1 cellular context compared by ENCODE assay signal in the genomic region with DNA sequence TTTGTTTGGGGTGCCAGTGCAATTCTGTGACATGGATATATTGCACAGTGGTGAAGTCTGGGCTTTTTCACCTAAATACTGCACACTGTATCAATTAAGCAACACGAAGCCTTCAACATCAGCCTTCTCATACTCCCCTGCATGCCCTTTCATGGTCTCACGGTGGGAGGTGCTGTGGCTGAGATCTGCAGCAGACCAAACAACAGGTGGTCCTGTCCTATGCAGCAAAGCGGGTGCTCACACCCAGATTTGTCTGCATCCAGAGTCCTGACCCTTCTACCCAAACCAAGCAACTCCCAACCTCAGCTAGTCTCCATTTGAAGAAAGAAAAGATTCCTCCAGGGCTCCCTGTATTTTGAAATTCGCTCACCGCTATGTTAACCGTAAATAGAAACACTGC.
TF ChIP-seq lines count a peak whose summit lies in the region.

No MANE protein-coding gene starts in this region.

TF ChIP-seq in HepG2, 621 proteins besides CTCF, POLR2A, EP300 and RAD21:
- TF ChIP-seq ZFP37 (CRISPR knock-in tag; IDR thresholded peaks at IDR 0.05; ENCODE audit: borderline replicate concordance) = no peak
- no peak for TF ChIP-seq BCL6 (CRISPR knock-in tag; IDR thresholded peaks at IDR 0.05)
- no peak for TF ChIP-seq RCOR2 (CRISPR knock-in tag; IDR thresholded peaks at IDR 0.05)
- no peak for TF ChIP-seq FOXK1 (CRISPR knock-in tag; IDR thresholded peaks at IDR 0.05; ENCODE audit: borderline replicate concordance, low read depth)
- no peak for TF ChIP-seq ZFY (CRISPR knock-in tag; IDR thresholded peaks at IDR 0.05)
TF ChIP-seq in HepG2: peak in this region for 0.
